ENCODE assay signal across 8 cellular contexts in the genomic region with DNA sequence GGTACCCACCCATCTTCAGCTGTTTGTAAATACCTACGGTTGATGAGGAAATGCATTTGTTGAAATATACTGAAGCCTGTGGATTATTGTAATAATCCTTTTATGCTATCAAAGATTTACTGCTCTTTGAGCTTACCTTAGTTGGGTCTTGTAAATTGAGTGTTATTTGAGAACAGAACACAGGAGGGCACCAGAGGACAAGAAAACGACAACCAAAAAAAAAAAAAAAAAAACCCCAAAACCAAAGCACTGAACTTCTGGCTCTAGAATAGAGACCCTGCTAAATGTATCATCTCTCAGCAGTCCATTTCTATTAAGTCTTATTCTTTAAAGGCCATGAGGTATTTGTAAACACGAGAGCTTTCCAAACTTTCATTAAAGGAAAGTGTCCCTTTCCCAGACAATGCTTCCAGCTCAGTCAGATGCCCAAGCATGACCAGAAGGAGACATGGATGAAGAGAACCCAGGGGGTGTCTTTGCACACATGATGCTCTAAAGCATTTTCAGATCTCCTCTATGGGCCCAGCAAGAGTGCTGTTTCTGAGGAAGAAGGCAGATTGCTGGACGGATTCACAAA.
DNase-seq lines count a peak whose midpoint lies in the region; ATAC-seq and TF ChIP-seq lines count a peak whose summit lies in the region.

No MANE protein-coding gene starts in this region.

- intact Hi-C loops in PC-9 (cut with micrococcal nuclease; ENCODE audit: unreplicated experiment), result loop anchor here (5.0 kb wide), 1 partner anchor 1108 kb away; no protein-coding TSS in a partner anchor

- TF ChIP-seq CTCF in AG10803 (conservative IDR thresholded peaks at IDR 0.05; ENCODE audit: low read length) (peak; percentile 57), GM23338 (conservative IDR thresholded peaks at IDR 0.05; ENCODE audit: low read depth in 2 of 2) (peak; percentile 55 to 68), PC-9 (conservative IDR thresholded peaks at IDR 0.05) (peak; percentile 85), gastroesophageal sphincter (IDR thresholded peaks at IDR 0.05) (peak; percentile 12 to 53 (median 32))

- H3K4me3 ChIP-seq in AG10803 (ENCODE audit: low read length) (no peak overlapping the region), GM23338 (no peak overlapping the region), PC-9 (no peak overlapping the region), gastroesophageal sphincter (no peak overlapping the region)

- H3K9me2 ChIP-seq in GM23338 (ENCODE audit: insufficient read depth), result no peaks in the 10 kb centered on the region
- no peaks in the 10 kb centered on the region for H3K9me2 ChIP-seq in PC-9 (ENCODE audit: insufficient read depth)

- no peaks in the 10 kb centered on the region for H3K27me3 Mint-ChIP-seq in GM23338 (ENCODE audit: insufficient read depth, low read depth, poor library complexity)

- WGBS in gastroesophageal sphincter (ENCODE audit: low coverage in 1 of 2), 2 donors, result 8 to 22% methylated on average over 3 to 4 of the region's 4 CpGs

- H3K27ac Mint-ChIP-seq in GM23338, result no peak overlapping the region

- ATAC-seq in GM23338, result no peak
- ATAC-seq in gastroesophageal sphincter, result no peak
- no peak for ATAC-seq in GM19452 (IDR thresholded peaks at IDR 0.05; ENCODE audit: unreplicated experiment)
- ATAC-seq in GM21717 (IDR thresholded peaks at IDR 0.05; ENCODE audit: unreplicated experiment), result no peak
- no peak for ATAC-seq in HG03565 (IDR thresholded peaks at IDR 0.05; ENCODE audit: unreplicated experiment)

- no peaks in the 10 kb centered on the region for H3K9me3 ChIP-seq in PC-9 (ENCODE audit: insufficient read depth, low read depth)
- no peaks in the 10 kb centered on the region for H3K9me3 ChIP-seq in gastroesophageal sphincter

- no peaks in the 10 kb centered on the region for H3K36me3 ChIP-seq in GM23338 (ENCODE audit: insufficient read depth)
- H3K36me3 ChIP-seq in PC-9 (ENCODE audit: low read depth), result no peaks in the 10 kb centered on the region
- H3K36me3 ChIP-seq in gastroesophageal sphincter, result no peaks in the 10 kb centered on the region

- TF ChIP-seq EP300 in gastroesophageal sphincter (IDR thresholded peaks at IDR 0.05), result no peak

- no peaks in the 10 kb centered on the region for H3K36me3 Mint-ChIP-seq in GM23338 (ENCODE audit: low read depth)

- H3K27ac ChIP-seq in GM23338 (ENCODE audit: low read depth) (no peak overlapping the region), PC-9 (no peak overlapping the region), gastroesophageal sphincter (no peak overlapping the region)

- H3K27me3 ChIP-seq in GM23338 (ENCODE audit: insufficient read depth), result no peaks in the 10 kb centered on the region
- no peaks in the 10 kb centered on the region for H3K27me3 ChIP-seq in PC-9 (ENCODE audit: insufficient read depth, low read depth)
- no peaks in the 10 kb centered on the region for H3K27me3 ChIP-seq in gastroesophageal sphincter

- BruUV-seq in PC-9 (replicated peaks; lab: Mats Ljungman, UMichigan), result no TSS peak

- peaks cover 3% of the 10 kb centered on the region; the same call in 1 of the 3 replicates for H3K9me3 Mint-ChIP-seq in GM23338

- H2AFZ ChIP-seq in GM23338, result no peak overlapping the region
- no peak overlapping the region for H2AFZ ChIP-seq in PC-9

- no peak for TF ChIP-seq POLR2A in gastroesophageal sphincter (IDR thresholded peaks at IDR 0.05)

- H3K4me2 ChIP-seq in GM23338 (no peak overlapping the region), PC-9 (no peak overlapping the region)

- DNase-seq in AG10803 (ENCODE audit: low read depth), result peak; percentile 34
- DNase-seq in GM23338 (ENCODE audit: low spot score), result peak; percentile 32
- peak in 1 of 2 experiments; percentile 8 for DNase-seq in PC-9
- no peak for DNase-seq in nucleus accumbens (lab: John Stamatoyannopoulos, UW)

- H3K4me3 Mint-ChIP-seq in GM23338, result no peak overlapping the region

- CTCF ChIA-PET in PC-9 (lab: Charles Lee), result interaction anchor here (0.6 to 1.2 kb wide), 19 partner anchors 9 to 1917 kb away, joined by 3 to 33 read pairs (median 10); no protein-coding TSS in a partner anchor

- H4K20me1 ChIP-seq in GM23338 (replicated peaks; ENCODE audit: insufficient read depth) (no peaks in the 10 kb centered on the region), PC-9 (ENCODE audit: insufficient read depth) (no peaks in the 10 kb centered on the region)

- H3K4me1 Mint-ChIP-seq in GM23338, result peaks cover 12% of the 10 kb centered on the region; the same call in 2 of the 3 replicates

- H3F3A ChIP-seq in GM23338 (replicated peaks; ENCODE audit: low read depth), result no peaks in the 10 kb centered on the region
- no peaks in the 10 kb centered on the region for H3F3A ChIP-seq in PC-9 (ENCODE audit: insufficient read depth, low read depth)

- H3K4me1 ChIP-seq in GM23338 (ENCODE audit: insufficient read depth), result 0 out of 2 replicates have a peak, but pooled peaks cover 4% of the 10 kb centered on the region
- no peaks in the 10 kb centered on the region for H3K4me1 ChIP-seq in PC-9 (replicated peaks; ENCODE audit: insufficient read depth)
- peaks cover 0 to 5% (median 0%) of the 10 kb centered on the region in 3 donors for H3K4me1 ChIP-seq in gastroesophageal sphincter

- POLR2A ChIA-PET in PC-9 (lab: Charles Lee; ENCODE audit: unreplicated experiment), result interaction anchor here (0.5 kb wide), 1 partner anchor 35 kb away, joined by 19 read pairs; no protein-coding TSS in a partner anchor

- H3K79me2 ChIP-seq in GM23338 (replicated peaks; ENCODE audit: insufficient read depth), result no peaks in the 10 kb centered on the region
- H3K79me2 ChIP-seq in PC-9 (ENCODE audit: low read depth), result no peaks in the 10 kb centered on the region

TF ChIP-seq in GM23338, 12 proteins besides CTCF, POLR2A, EP300 and RAD21 (continues in another document):
- TF ChIP-seq CREB1 (CRISPR knock-in tag; IDR thresholded peaks at IDR 0.05; ENCODE audit: low read depth), result no peak
- no peak for TF ChIP-seq JUNB (IDR thresholded peaks at IDR 0.05; ENCODE audit: unreplicated experiment)
- no peak for TF ChIP-seq EZH2 (IDR thresholded peaks at IDR 0.05; ENCODE audit: low read depth, unreplicated experiment)
- TF ChIP-seq, protein P1, sequence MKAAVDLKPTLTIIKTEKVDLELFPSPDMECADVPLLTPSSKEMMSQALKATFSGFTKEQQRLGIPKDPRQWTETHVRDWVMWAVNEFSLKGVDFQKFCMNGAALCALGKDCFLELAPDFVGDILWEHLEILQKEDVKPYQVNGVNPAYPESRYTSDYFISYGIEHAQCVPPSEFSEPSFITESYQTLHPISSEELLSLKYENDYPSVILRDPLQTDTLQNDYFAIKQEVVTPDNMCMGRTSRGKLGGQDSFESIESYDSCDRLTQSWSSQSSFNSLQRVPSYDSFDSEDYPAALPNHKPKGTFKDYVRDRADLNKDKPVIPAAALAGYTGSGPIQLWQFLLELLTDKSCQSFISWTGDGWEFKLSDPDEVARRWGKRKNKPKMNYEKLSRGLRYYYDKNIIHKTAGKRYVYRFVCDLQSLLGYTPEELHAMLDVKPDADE (IDR thresholded peaks at IDR 0.05), result no peak
- no peak for TF ChIP-seq NANOG (IDR thresholded peaks at IDR 0.05; ENCODE audit: borderline replicate concordance)

Comparison
In these comparisons a context has a peak if more than half of its experiments do, and no peak if none do; other contexts are left out.
1. DNase-seq: peak in AG10803 (single experiment) and GM23338 (single experiment); none in nucleus accumbens (0 of 56).
2. CTCF ChIP-seq: peak in every context shown above with its lines; median percentile 85 in PC-9; 62 in GM23338; 57 in AG10803; 32 in gastroesophageal sphincter.